Comparison of ENCODE assay signal across 9 cellular contexts in genomic region chr4:154490589-154491340, GRCh38. TPM values are rescaled to one million over a fixed set of nuclear protein-coding genes. Genes with fewer than 3 reads are reported as not detected.
DNase-seq lines count a peak whose midpoint lies in the region; ATAC-seq, FAIRE-seq and TF ChIP-seq lines count a peak whose summit lies in the region.
"Had no signal": no experiment of that assay in that cellular context is flagged by ENCODE, and none has a peak within 500 bp of the region (broad histone marks: within the 10 kb centered on the region; RNA-seq: fewer than 3 reads in every experiment).

No MANE protein-coding gene starts in this region.

- POLR2A ChIA-PET in CD4-positive, alpha-beta memory T cell (lab: Charles Lee; ENCODE audit: partially characterized antibody): no interaction called here

- H3K4me1 Mint-ChIP-seq in CD4-positive, alpha-beta memory T cell: peaks cover 8 to 24% (median 14%) of the 10 kb centered on the region in 4 donors

- peaks cover 30 to 46% of the 10 kb centered on the region in 2 donors for H3K27me3 Mint-ChIP-seq in CD4-positive, alpha-beta memory T cell

- no peak for TF ChIP-seq CTCF in bronchial epithelial cell (IDR thresholded peaks at IDR 0.05; ENCODE audit: insufficient read depth, low read length, severe bottlenecking)

- no peaks in the 10 kb centered on the region for H3K36me3 ChIP-seq in CD4-positive, alpha-beta memory T cell (ENCODE audit: insufficient read depth, low read length)
- H3K36me3 ChIP-seq in bronchial epithelial cell (ENCODE audit: control insufficient read depth, insufficient read depth, low read length) (no peaks in the 10 kb centered on the region), mesodermal cell (ENCODE audit: control insufficient read depth, insufficient read depth, low read length) (no peaks in the 10 kb centered on the region)

- H3K36me3 Mint-ChIP-seq in CD4-positive, alpha-beta memory T cell: no peaks in the 10 kb centered on the region

- intact Hi-C loops in CD4-positive, alpha-beta memory T cell (cut with micrococcal nuclease): no loop called here

- H3K4me1 ChIP-seq in CD4-positive, alpha-beta memory T cell (ENCODE audit: insufficient read depth, low read length): no peaks in the 10 kb centered on the region
- H3K4me1 ChIP-seq in mesodermal cell (ENCODE audit: control insufficient read depth, insufficient read depth, low read length, poor library complexity, severe bottlenecking): peaks cover 4% of the 10 kb centered on the region

- no peak for FAIRE-seq in bronchial epithelial cell (lab: Jason Lieb, UNC)
- FAIRE-seq: endometrium had no signal

- no peaks in the 10 kb centered on the region for H3K9me3 ChIP-seq in CD4-positive, alpha-beta memory T cell (ENCODE audit: control insufficient read depth in 1 of 2, low read length in 2 of 2)
- H3K9me3 ChIP-seq in mesodermal cell (ENCODE audit: control insufficient read depth, low read length): no peaks in the 10 kb centered on the region

- peaks cover 0 to 4% (median 0%) of the 10 kb centered on the region in 8 donors for H3K9me3 Mint-ChIP-seq in CD4-positive, alpha-beta memory T cell

- CTCF ChIA-PET in CD4-positive, alpha-beta memory T cell (lab: Charles Lee; ENCODE audit: partially characterized antibody): no interaction called here

- DNase-seq in CD4-positive, alpha-beta memory T cell: no peak
- DNase-seq in bronchial epithelial cell (ENCODE audit: low read depth) (no peak), pons (ENCODE audit: low spot score) (no peak), COLO829 (ENCODE audit: low spot score) (no peak)
- DNase-seq in activated effector memory CD4-positive, alpha-beta T cell treated with Interleukin-2 at 50 U/mL for 16 hours: no peak

- H3K27ac ChIP-seq in CD4-positive, alpha-beta memory T cell (ENCODE audit: low read depth, low read length): no peak overlapping the region
- H3K27ac ChIP-seq in mesodermal cell (ENCODE audit: low read depth, low read length, severe bottlenecking): no peak overlapping the region

- H3K27me3 ChIP-seq in CD4-positive, alpha-beta memory T cell (ENCODE audit: insufficient read depth, low read length): peaks cover 5% of the 10 kb centered on the region
- peaks cover 26% of the 10 kb centered on the region for H3K27me3 ChIP-seq in bronchial epithelial cell (ENCODE audit: control insufficient read depth, insufficient read depth, low read length)

- no peak overlapping the region for H3K4me3 ChIP-seq in CD4-positive, alpha-beta memory T cell (ENCODE audit: low read length in 2 of 2)
- H3K4me3 ChIP-seq in bronchial epithelial cell (ENCODE audit: low read depth, low read length): peak overlapping the region; percentile 3
- H3K4me3 ChIP-seq in mesodermal cell (ENCODE audit: extremely low read depth, insufficient read depth, low read length, poor library complexity, severe bottlenecking): peak overlapping the region; percentile 26

- no peak overlapping the region for H3K27ac Mint-ChIP-seq in CD4-positive, alpha-beta memory T cell

- WGBS in mesodermal cell (ENCODE audit: insufficient coverage in 2 of 2), 2 experiments: 5 to 6% methylated on average over 59 to 75 of the region's 76 CpGs

- ATAC-seq in GM19372 (IDR thresholded peaks at IDR 0.05; ENCODE audit: low read depth, unreplicated experiment) (peak; percentile 58), HG03457 (IDR thresholded peaks at IDR 0.05; ENCODE audit: unreplicated experiment) (peak; percentile 72)

- H3K4me3 Mint-ChIP-seq in CD4-positive, alpha-beta memory T cell: peak overlapping the region; percentile 60 to 84 (median 68)

RNA-seq across cellular contexts. Expression of gene DCHS2, which starts 0.8 kb away (rescaled TPM):
- total RNA-seq in CD4-positive, alpha-beta memory T cell: under 1 TPM; 0.14 to 0.17 TPM
- under 1 TPM in 1 of 2 donors, not detected in 1; 0.33 TPM for polyA plus RNA-seq in CD4-positive, alpha-beta memory T cell
- not detected in 2 replicates for total RNA-seq in bronchial epithelial cell
- 0.37 TPM for polyA plus RNA-seq in mesodermal cell (2013, experiment 1 of 2)
- polyA plus RNA-seq in mesodermal cell (2013, experiment 2 of 2): 0.10 TPM

RNA-seq across cellular contexts. Expression of gene PLRG1, which starts 59.4 kb away (rescaled TPM):
- total RNA-seq in CD4-positive, alpha-beta memory T cell: 10 to 100 TPM; 77.5 to 81.8 TPM
- polyA plus RNA-seq in CD4-positive, alpha-beta memory T cell: 10 to 100 TPM; 84.3 to 91.8 TPM
- 99.9 and 106 TPM in 2 replicates for total RNA-seq in bronchial epithelial cell
- 79.3 TPM for polyA plus RNA-seq in mesodermal cell (2013, experiment 1 of 2)
- polyA plus RNA-seq in mesodermal cell (2013, experiment 2 of 2): 72.7 TPM

Comparison
In these comparisons a context has a peak if more than half of its experiments do, and no peak if none do; other contexts are left out.
1. H3K4me3 ChIP-seq: peak in bronchial epithelial cell (single experiment) and mesodermal cell (single experiment); none in CD4-positive, alpha-beta memory T cell (0 of 2).